In genomic region chr17:56653877-56654276, GRCh38 we compare ENCODE assay signal across 8 cellular contexts.
DNase-seq lines count a peak whose midpoint lies in the region; ATAC-seq and TF ChIP-seq lines count a peak whose summit lies in the region.

No MANE protein-coding gene starts in this region.

- WGBS in right cardiac atrium, result 42% methylated on average over 3 of the region's 3 CpGs

- TF ChIP-seq CTCF in PC-3 (conservative IDR thresholded peaks at IDR 0.05; ENCODE audit: low read depth, low read length), result peak; percentile 91

- H3K9me3 ChIP-seq in BLaER1, result peaks cover 9% of the 10 kb centered on the region; the same call in 1 of the 2 replicates
- no peaks in the 10 kb centered on the region for H3K9me3 ChIP-seq in PC-3 (ENCODE audit: low read length)
- H3K9me3 ChIP-seq in right cardiac atrium (ENCODE audit: control insufficient read depth, low read length), result peaks cover 2% of the 10 kb centered on the region

- peaks cover 7% of the 10 kb centered on the region for H3K9me3 Mint-ChIP-seq in activated T-helper 1 cell treated with anti-CD3 and anti-CD28 coated beads, Interleukin-12 subunit alpha, Interleukin-12 subunit beta, Interleukin-2, Interleukin-4 antibody, amounts not matched to agents 30 ng/mL and 10 ng/mL and 1 ng/mL, durations not matched to agents 14 hours and 24 hours and 36 hours

- no peaks in the 10 kb centered on the region for H3K79me2 ChIP-seq in PC-3 (ENCODE audit: low read length)

- no peaks in the 10 kb centered on the region for H3K9me2 ChIP-seq in PC-3 (replicated peaks; ENCODE audit: low read length)

- H3K4me1 ChIP-seq in BLaER1, result peaks cover 18% of the 10 kb centered on the region
- H3K4me1 ChIP-seq in PC-3 (ENCODE audit: insufficient read depth, low read length), result peaks cover 14% of the 10 kb centered on the region
- no peaks in the 10 kb centered on the region for H3K4me1 ChIP-seq in right cardiac atrium (ENCODE audit: control insufficient read depth, insufficient read depth, low read length)

- no TSS peak for BruUV-seq in PC-3 (replicated peaks; lab: Mats Ljungman, UMichigan)

- H3K4me1 Mint-ChIP-seq in activated T-helper 1 cell treated with anti-CD3 and anti-CD28 coated beads, Interleukin-12 subunit alpha, Interleukin-12 subunit beta, Interleukin-2, Interleukin-4 antibody, amounts not matched to agents 30 ng/mL and 10 ng/mL and 1 ng/mL, durations not matched to agents 14 hours and 24 hours and 36 hours (ENCODE audit: low read depth), result peaks cover 7% of the 10 kb centered on the region

- intact Hi-C loops in PC-3 (cut with micrococcal nuclease), result loop anchor here (1.0 to 2.0 kb wide), 5 partner anchors 25 to 126 kb away; partner anchors contain the start of gene NOG
- intact Hi-C loops in activated T-helper 1 cell treated with anti-CD3 and anti-CD28 coated beads, Interleukin-12 subunit alpha, Interleukin-12 subunit beta, Interleukin-2, Interleukin-4 antibody, amounts not matched to agents 30 ng/mL and 10 ng/mL and 1 ng/mL, durations not matched to agents 14 hours and 24 hours and 36 hours (cut with micrococcal nuclease), result loop anchor here (1.0 to 2.0 kb wide), 3 partner anchors 25 to 126 kb away; no protein-coding TSS in a partner anchor
- intact Hi-C loops in right cardiac atrium (cut with DNase I), result no loop called here

- no peaks in the 10 kb centered on the region for H3K27me3 ChIP-seq in BLaER1
- no peaks in the 10 kb centered on the region for H3K27me3 ChIP-seq in PC-3 (ENCODE audit: low read length)
- H3K27me3 ChIP-seq in right cardiac atrium (ENCODE audit: control insufficient read depth, insufficient read depth), result no peaks in the 10 kb centered on the region

- no peaks in the 10 kb centered on the region for H3K36me3 Mint-ChIP-seq in activated T-helper 1 cell treated with anti-CD3 and anti-CD28 coated beads, Interleukin-12 subunit alpha, Interleukin-12 subunit beta, Interleukin-2, Interleukin-4 antibody, amounts not matched to agents 30 ng/mL and 10 ng/mL and 1 ng/mL, durations not matched to agents 14 hours and 24 hours and 36 hours (ENCODE audit: low read depth)

- ATAC-seq in GM19035 (IDR thresholded peaks at IDR 0.05; ENCODE audit: unreplicated experiment), result peak; percentile 99
- ATAC-seq in HG03135 (IDR thresholded peaks at IDR 0.05; ENCODE audit: unreplicated experiment), result peak; percentile 99
- ATAC-seq in PC-3, result peak; percentile 87
- no peak for ATAC-seq in right cardiac atrium

- no peaks in the 10 kb centered on the region for H3F3A ChIP-seq in PC-3 (ENCODE audit: low read length, unreplicated experiment)

- no peak overlapping the region for H3K27ac Mint-ChIP-seq in activated T-helper 1 cell treated with anti-CD3 and anti-CD28 coated beads, Interleukin-12 subunit alpha, Interleukin-12 subunit beta, Interleukin-2, Interleukin-4 antibody, amounts not matched to agents 30 ng/mL and 10 ng/mL and 1 ng/mL, durations not matched to agents 14 hours and 24 hours and 36 hours

- H4K20me1 ChIP-seq in BLaER1, result no peaks in the 10 kb centered on the region
- no peaks in the 10 kb centered on the region for H4K20me1 ChIP-seq in PC-3 (ENCODE audit: low read length)

- DNase-seq in PC-3 (peak; percentile 91), islet precursor cell (peak; percentile 87), right cardiac atrium (no peak)
- peak; percentile 52 for DNase-seq in activated T-helper 1 cell treated with anti-CD3 and anti-CD28 coated beads, Interleukin-12 subunit alpha, Interleukin-12 subunit beta, Interleukin-2, Interleukin-4 antibody, amounts not matched to agents 30 ng/mL and 10 ng/mL and 1 ng/mL, durations not matched to agents 14 hours and 24 hours and 36 hours (ENCODE audit: low spot score)
- DNase-seq in stimulated activated CD8-positive, alpha-beta memory T cell treated with anti-CD3 and anti-CD28 coated beads, Interleukin-4, amount 100 ng/mL, for 24 hours (ENCODE audit: low read depth), result peak; percentile 20

- peaks cover 27% of the 10 kb centered on the region for H3K27me3 Mint-ChIP-seq in activated T-helper 1 cell treated with anti-CD3 and anti-CD28 coated beads, Interleukin-12 subunit alpha, Interleukin-12 subunit beta, Interleukin-2, Interleukin-4 antibody, amounts not matched to agents 30 ng/mL and 10 ng/mL and 1 ng/mL, durations not matched to agents 14 hours and 24 hours and 36 hours (ENCODE audit: insufficient read depth)

- H3K27ac ChIP-seq in BLaER1, result no peak overlapping the region
- H3K27ac ChIP-seq in PC-3 (ENCODE audit: low read length), result no peak overlapping the region
- H3K27ac ChIP-seq in right cardiac atrium (ENCODE audit: low read length), result no peak overlapping the region

- H3K4me3 ChIP-seq in BLaER1, result no peak overlapping the region
- H3K4me3 ChIP-seq in PC-3 (ENCODE audit: low read length), result no peak overlapping the region
- no peak overlapping the region for H3K4me3 ChIP-seq in right cardiac atrium (ENCODE audit: low read length)

- no peak overlapping the region for H3K4me3 Mint-ChIP-seq in activated T-helper 1 cell treated with anti-CD3 and anti-CD28 coated beads, Interleukin-12 subunit alpha, Interleukin-12 subunit beta, Interleukin-2, Interleukin-4 antibody, amounts not matched to agents 30 ng/mL and 10 ng/mL and 1 ng/mL, durations not matched to agents 14 hours and 24 hours and 36 hours

- H3K4me2 ChIP-seq in BLaER1, result peak overlapping the region; percentile 16; the same call in 1 of the 2 replicates
- no peak overlapping the region for H3K4me2 ChIP-seq in PC-3 (ENCODE audit: low read length)

- H3K9ac ChIP-seq in BLaER1 (no peak overlapping the region), PC-3 (ENCODE audit: low read length) (no peak overlapping the region)

- CTCF ChIA-PET in PC-3 (lab: Charles Lee), result interaction anchor here (0.7 kb wide), 1 partner anchor 126 kb away, joined by 3 read pairs; no protein-coding TSS in a partner anchor

- POLR2A ChIA-PET in PC-3 (lab: Charles Lee; ENCODE audit: unreplicated experiment), result no interaction called here

- no peaks in the 10 kb centered on the region for H3K36me3 ChIP-seq in BLaER1
- no peaks in the 10 kb centered on the region for H3K36me3 ChIP-seq in PC-3 (ENCODE audit: low read depth, low read length)

- H2AFZ ChIP-seq in PC-3 (ENCODE audit: low read length), result no peak overlapping the region; the same call in 1 of the 2 replicates

Comparison
In these comparisons a context has a peak if more than half of its experiments do, and no peak if none do; other contexts are left out.
1. ATAC-seq: peak in GM19035 (single experiment), HG03135 (single experiment) and PC-3 (single experiment); none in right cardiac atrium (0 of 2).
2. DNase-seq: peak in PC-3 (single experiment), activated T-helper 1 cell treated with anti-CD3 and anti-CD28 coated beads, Interleukin-12 subunit alpha, Interleukin-12 subunit beta, Interleukin-2, Interleukin-4 antibody, amounts not matched to agents 30 ng/mL and 10 ng/mL and 1 ng/mL, durations not matched to agents 14 hours and 24 hours and 36 hours (single experiment), islet precursor cell (single experiment) and stimulated activated CD8-positive, alpha-beta memory T cell treated with anti-CD3 and anti-CD28 coated beads, Interleukin-4, amount 100 ng/mL, for 24 hours (single experiment); none in right cardiac atrium (0 of 3).
3. intact Hi-C loops: an anchor here in PC-3 (1.0 to 2.0 kb wide) and activated T-helper 1 cell treated with anti-CD3 and anti-CD28 coated beads, Interleukin-12 subunit alpha, Interleukin-12 subunit beta, Interleukin-2, Interleukin-4 antibody, amounts not matched to agents 30 ng/mL and 10 ng/mL and 1 ng/mL, durations not matched to agents 14 hours and 24 hours and 36 hours (1.0 to 2.0 kb wide); none called in right cardiac atrium.